1 cellular context compared by ENCODE assay signal in the genomic region with DNA sequence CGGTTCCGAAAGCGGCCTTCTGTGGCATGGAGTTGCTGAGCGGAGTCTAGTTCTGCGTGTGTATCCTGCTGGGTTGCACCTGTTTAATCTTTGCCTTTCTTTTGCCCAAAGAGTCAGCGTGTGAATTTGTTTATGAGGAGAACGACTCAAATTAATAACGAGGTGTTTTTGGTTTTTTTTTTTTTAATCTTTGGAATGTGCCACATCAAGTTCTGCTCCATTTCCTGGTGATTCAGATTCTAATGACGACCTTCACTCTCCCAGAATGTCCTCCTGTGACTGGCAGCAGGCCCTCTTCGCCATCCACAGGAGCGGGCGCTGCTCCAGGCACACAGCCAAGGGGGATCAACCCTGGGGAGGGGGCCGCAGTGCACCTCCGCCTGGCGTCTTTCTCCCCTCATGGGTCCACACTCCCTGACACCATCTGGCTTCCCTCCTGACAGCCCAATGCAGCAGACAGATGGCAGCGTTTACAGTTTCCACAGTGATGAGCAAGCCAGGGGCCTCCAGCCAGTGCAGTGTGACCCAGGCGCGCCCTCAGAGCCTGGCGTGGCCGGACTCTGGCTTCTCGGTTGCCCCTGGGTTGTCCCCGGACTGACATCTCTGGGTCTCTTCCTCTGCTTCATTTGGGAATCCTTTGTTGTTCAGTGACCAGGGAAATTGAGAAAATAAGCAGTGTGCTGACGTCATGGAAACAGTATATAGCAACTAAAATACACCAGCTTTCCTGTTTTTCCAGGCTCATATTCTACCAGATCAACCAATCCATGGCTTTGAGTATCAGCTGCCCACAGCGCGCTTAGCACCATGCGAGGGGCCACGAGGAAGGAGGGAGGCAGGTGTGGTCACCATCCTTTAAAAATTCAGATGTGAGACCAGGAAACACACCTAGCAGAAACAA.
TF ChIP-seq lines count a peak whose summit lies in the region.

No MANE protein-coding gene starts in this region.

TF ChIP-seq in IMR-90, 13 proteins besides CTCF, POLR2A, EP300 and RAD21:
- TF ChIP-seq ELK1 (IDR thresholded peaks at IDR 0.05; ENCODE audit: borderline replicate concordance, low read depth, low read length) = no peak
- TF ChIP-seq SMC3 (IDR thresholded peaks at IDR 0.05; ENCODE audit: low read depth, low read length) = no peak
- TF ChIP-seq USF2 (IDR thresholded peaks at IDR 0.05; ENCODE audit: low read depth, low read length) = no peak
- no peak for TF ChIP-seq CEBPB (IDR thresholded peaks at IDR 0.05; ENCODE audit: low read depth, low read length)
- no peak for TF ChIP-seq BHLHE40 (IDR thresholded peaks at IDR 0.05; ENCODE audit: low read depth, low read length)
- no peak for TF ChIP-seq CHD1 (IDR thresholded peaks at IDR 0.05; ENCODE audit: low read depth, low read length)
- no peak for TF ChIP-seq MAZ (IDR thresholded peaks at IDR 0.05; ENCODE audit: borderline replicate concordance, low read depth, low read length)
- TF ChIP-seq MAFK (IDR thresholded peaks at IDR 0.05; ENCODE audit: low read depth, low read length) = no peak
